8 cellular contexts compared by ENCODE assay signal in the genomic region with DNA sequence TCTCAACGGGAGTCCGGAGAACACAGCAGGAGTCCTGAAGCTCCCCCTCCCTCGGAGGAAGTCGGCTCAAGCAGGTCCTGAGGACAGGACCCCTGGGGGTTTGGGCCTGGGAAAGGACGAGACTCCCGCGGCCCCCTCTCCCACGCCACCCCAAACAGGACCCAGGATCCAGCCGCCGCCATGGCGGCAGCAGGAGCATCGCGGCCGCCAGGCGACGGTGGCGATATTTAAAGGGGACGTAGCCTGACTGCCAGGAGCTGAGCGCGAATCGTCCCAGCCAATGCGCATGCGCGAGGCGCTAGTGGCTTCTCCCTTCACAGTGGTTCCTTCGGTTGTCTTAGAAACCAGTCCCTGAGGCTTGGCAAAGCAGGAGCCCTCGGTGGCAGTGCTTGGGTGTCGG.
DNase-seq lines count a peak whose midpoint lies in the region; ATAC-seq and TF ChIP-seq lines count a peak whose summit lies in the region.
"Not testable (repeated sequence)": the region's sequence is repeated elsewhere in the genome, so short reads cannot be mapped to it uniquely, and the experiment has no call there.

No MANE protein-coding gene starts in this region.

- in situ Hi-C loops in astrocyte of the spinal cord (cut with HindIII; ENCODE audit: low sequenced_read_pairs) = not testable (repeated sequence)

- H3K4me3 Mint-ChIP-seq in nephron = peak overlapping the region in 2 of 3 experiments; percentile 23 to 51

- peaks cover 46% of the 10 kb centered on the region for H3K9me3 Mint-ChIP-seq in nephron

- intact Hi-C loops in Right ventricle myocardium superior (cut with DNase I) = not testable (repeated sequence)

- not testable (repeated sequence) for TF ChIP-seq CTCF in astrocyte of the spinal cord (IDR thresholded peaks at IDR 0.05; ENCODE audit: low read depth, low read length); nephron (IDR thresholded peaks at IDR 0.05; ENCODE audit: unreplicated experiment in 3 of 3)

- peak; percentile 98 for ATAC-seq in GM19463 (IDR thresholded peaks at IDR 0.05; ENCODE audit: unreplicated experiment)
- ATAC-seq in Right ventricle myocardium superior (ENCODE audit: poor library complexity) = peak; percentile 83

- DNase-seq in AG08396 (ENCODE audit: low spot score) (peak; percentile 36), HT1080 (ENCODE audit: low read depth) (peak; percentile 53), astrocyte of the spinal cord (ENCODE audit: low read depth, low spot score) (peak; percentile 93), Right ventricle myocardium superior (peak; percentile 86)
- peak; percentile 53 to 58 for DNase-seq in activated CD4-positive, alpha-beta T cell treated with anti-CD3 and anti-CD28 coated beads for 24 hours (ENCODE audit: low read depth in 2 of 2)
- DNase-seq in stimulated activated CD4-positive, alpha-beta T cell treated with anti-CD3 and anti-CD28 coated beads, TNF-alpha, amount 100 ng/mL, for 48 hours (ENCODE audit: low read depth in 3 of 3) = peak; percentile 43 to 55 (median 52)

- H3K36me3 Mint-ChIP-seq in nephron (ENCODE audit: low read depth) = peaks cover 11% of the 10 kb centered on the region

- H3K4me1 Mint-ChIP-seq in nephron = not testable (repeated sequence)

- not testable (repeated sequence) for H3K27ac Mint-ChIP-seq in nephron

- not testable (repeated sequence) for H3K27me3 Mint-ChIP-seq in nephron (ENCODE audit: low read depth)

- H3K4me3 ChIP-seq in astrocyte of the spinal cord (ENCODE audit: low read depth, low read length) = peak overlapping the region; percentile 42

Comparison
In these comparisons a context has a peak if more than half of its experiments do, and no peak if none do; other contexts are left out.
1. Peak in every context shown above with its lines: DNase-seq, ATAC-seq and H3K4me3 ChIP-seq.
2. DNase-seq: peak in every context shown above with its lines; median percentile 93 in astrocyte of the spinal cord; 86 in Right ventricle myocardium superior; 56 in activated CD4-positive, alpha-beta T cell treated with anti-CD3 and anti-CD28 coated beads for 24 hours; 53 in HT1080; 52 in stimulated activated CD4-positive, alpha-beta T cell treated with anti-CD3 and anti-CD28 coated beads, TNF-alpha, amount 100 ng/mL, for 48 hours; 36 in AG08396.